ENCODE assay signal across 1 cellular context in the genomic region with DNA sequence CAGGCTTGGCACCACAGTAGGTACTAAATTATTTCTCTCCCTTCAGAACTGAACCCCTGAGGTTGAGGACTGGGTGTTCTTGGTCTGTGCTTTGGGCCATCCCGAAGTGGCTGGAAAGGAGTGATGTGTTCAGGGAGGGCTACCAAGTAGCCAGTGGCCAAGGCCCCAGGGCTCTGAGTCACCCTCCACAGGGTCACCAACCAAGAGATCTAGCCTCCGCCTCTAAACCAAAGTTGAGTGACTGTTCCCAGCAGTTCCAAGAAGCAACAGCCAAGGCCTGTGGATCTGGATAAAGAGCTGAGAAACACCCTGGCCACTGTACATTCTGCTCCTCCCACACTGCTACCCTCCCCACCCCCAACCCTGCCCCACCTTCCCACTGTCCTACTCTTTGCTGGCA.
TF ChIP-seq lines count a peak whose summit lies in the region.

No MANE protein-coding gene starts in this region.

TF ChIP-seq in IMR-90, 13 proteins besides CTCF, POLR2A, EP300 and RAD21:
- no peak for TF ChIP-seq NFE2L2 (IDR thresholded peaks at IDR 0.05; ENCODE audit: low read depth, low read length)
- TF ChIP-seq CHD1 (IDR thresholded peaks at IDR 0.05; ENCODE audit: low read depth, low read length) = no peak
- TF ChIP-seq SMC3 (IDR thresholded peaks at IDR 0.05; ENCODE audit: low read depth, low read length) = no peak
- no peak for TF ChIP-seq MAFK (IDR thresholded peaks at IDR 0.05; ENCODE audit: low read depth, low read length)
- no peak for TF ChIP-seq MXI1 (IDR thresholded peaks at IDR 0.05; ENCODE audit: borderline replicate concordance, low read depth, low read length)
- TF ChIP-seq ELK1 (IDR thresholded peaks at IDR 0.05; ENCODE audit: borderline replicate concordance, low read depth, low read length) = no peak
- no peak for TF ChIP-seq BHLHE40 (IDR thresholded peaks at IDR 0.05; ENCODE audit: low read depth, low read length)
- no peak for TF ChIP-seq CEBPB (IDR thresholded peaks at IDR 0.05; ENCODE audit: low read depth, low read length)
- TF ChIP-seq FOS (IDR thresholded peaks at IDR 0.05; ENCODE audit: low read depth, low read length) = no peak
- no peak for TF ChIP-seq MAZ (IDR thresholded peaks at IDR 0.05; ENCODE audit: borderline replicate concordance, low read depth, low read length)
- no peak for TF ChIP-seq USF2 (IDR thresholded peaks at IDR 0.05; ENCODE audit: low read depth, low read length)
- TF ChIP-seq RCOR1 (IDR thresholded peaks at IDR 0.05; ENCODE audit: insufficient replicate concordance, low read length) = no peak
- TF ChIP-seq RFX5 (IDR thresholded peaks at IDR 0.05; ENCODE audit: low read depth, low read length) = no peak
